Comparison of ENCODE assay signal across 9 cellular contexts in genomic region chr12:54251667-54252284, GRCh38. TPM values are rescaled to one million over a fixed set of nuclear protein-coding genes. Genes with fewer than 3 reads are reported as not detected.
DNase-seq lines count a peak whose midpoint lies in the region; ATAC-seq and TF ChIP-seq lines count a peak whose summit lies in the region.
"Had no signal": no experiment of that assay in that cellular context is flagged by ENCODE, and none has a peak within 500 bp of the region (broad histone marks: within the 10 kb centered on the region; RNA-seq: fewer than 3 reads in every experiment).

No MANE protein-coding gene starts in this region.

- no peak overlapping the region for H2BK20ac ChIP-seq in IMR-90 (ENCODE audit: low read depth, low read length)

- dilution Hi-C loops in IMR-90 (cut with HindIII; ENCODE audit: low sequenced_read_pairs, unreplicated experiment) = no loop called here

- ATAC-seq in IMR-90 (ENCODE audit: low read depth) = peak; percentile 69
- ATAC-seq in SK-N-SH treated with all-trans-retinoic acid at 6 μM for 48 hours = peak; percentile 82

- peaks cover 11% of the 10 kb centered on the region for H3K36me3 ChIP-seq in IMR-90 (ENCODE audit: control insufficient read depth, insufficient read depth, low read length)
- H3K36me3 ChIP-seq in fibroblast of lung (ENCODE audit: control insufficient read depth, insufficient read depth, low read length) = peaks cover 5% of the 10 kb centered on the region
- peaks cover 24% of the 10 kb centered on the region for H3K36me3 ChIP-seq in effector memory CD4-positive, alpha-beta T cell (ENCODE audit: control insufficient read depth, insufficient read depth, low read length)

- H3K4me1 ChIP-seq in IMR-90 (ENCODE audit: control insufficient read depth, insufficient read depth, low read length) = no peaks in the 10 kb centered on the region
- H3K4me1 ChIP-seq in fibroblast of lung (ENCODE audit: control insufficient read depth, extremely low read depth, insufficient read depth, low read length) = no peaks in the 10 kb centered on the region
- no peaks in the 10 kb centered on the region for H3K4me1 ChIP-seq in effector memory CD4-positive, alpha-beta T cell (ENCODE audit: control insufficient read depth, insufficient read depth, low read length, poor library complexity, severe bottlenecking)

- H4K20me1 ChIP-seq in IMR-90 (ENCODE audit: insufficient read depth, low read length) (no peaks in the 10 kb centered on the region), fibroblast of lung (ENCODE audit: control insufficient read depth, extremely low read depth, insufficient read depth, low read length) (no peaks in the 10 kb centered on the region)

- H3K9me3 ChIP-seq in IMR-90 (ENCODE audit: control insufficient read depth, insufficient read depth, low read length) = no peaks in the 10 kb centered on the region
- H3K9me3 ChIP-seq in fibroblast of lung (ENCODE audit: control insufficient read depth, insufficient read depth, low read depth, low read length) = no peaks in the 10 kb centered on the region
- no peaks in the 10 kb centered on the region for H3K9me3 ChIP-seq in effector memory CD4-positive, alpha-beta T cell (ENCODE audit: control insufficient read depth, low read length)

- no peaks in the 10 kb centered on the region for H3K27me3 Mint-ChIP-seq in progenitor cell of endocrine pancreas

- TF ChIP-seq CTCF in IMR-90 (conservative IDR thresholded peaks at IDR 0.05; ENCODE audit: low read depth, low read length) (peak; percentile 78), fibroblast of lung (conservative IDR thresholded peaks at IDR 0.05 in 1 of 2, IDR thresholded peaks at IDR 0.05 in 1 of 2; ENCODE audit: low read depth in 1 of 2, low read length in 2 of 2) (peak; percentile 72 to 73), progenitor cell of endocrine pancreas (IDR thresholded peaks at IDR 0.05; ENCODE audit: unreplicated experiment) (peak; percentile 74)

- in situ Hi-C loops in IMR-90 (cut with MboI; ENCODE audit: low sequenced_read_pairs) = no loop called here

- peaks cover 4% of the 10 kb centered on the region; the same call in 1 of the 2 replicates for H3K9me1 ChIP-seq in IMR-90 (ENCODE audit: insufficient read depth, low read length)

- H2AK5ac ChIP-seq in IMR-90 (ENCODE audit: low read depth, low read length) = no peak overlapping the region

- no peak overlapping the region for H3K4me3 ChIP-seq in IMR-90 (ENCODE audit: insufficient read depth, low read depth, low read length)
- no peak overlapping the region for H3K4me3 ChIP-seq in fibroblast of lung (replicated peaks in 1 of 4; ENCODE audit: control extremely low read depth in 1 of 4, insufficient read depth in 1 of 4, low read depth in 3 of 4, low read length in 4 of 4)
- no peak overlapping the region for H3K4me3 ChIP-seq in effector memory CD4-positive, alpha-beta T cell (ENCODE audit: insufficient read depth, low read depth, low read length, poor library complexity, severe bottlenecking)

- peaks cover 26 to 54% of the 10 kb centered on the region in 2 experiments for H3K79me1 ChIP-seq in IMR-90 (ENCODE audit: low read depth in 1 of 2, low read length in 2 of 2)

- H2AFZ ChIP-seq in IMR-90 (replicated peaks; ENCODE audit: low read length, poor library complexity) (no peak overlapping the region), fibroblast of lung (ENCODE audit: low read length) (no peak overlapping the region)

- WGBS in IMR-90 (ENCODE audit: extremely low coverage in 2 of 2, insufficient read length in 1 of 2), 2 experiments = no CpG with 5 or more reads among the region's 1 CpG

- H3K18ac ChIP-seq in IMR-90 (ENCODE audit: low read depth, low read length) = no peak overlapping the region

- peak overlapping the region; percentile 79 for H3K27ac Mint-ChIP-seq in progenitor cell of endocrine pancreas

- TF ChIP-seq RAD21 in IMR-90 (IDR thresholded peaks at IDR 0.05; ENCODE audit: low read length) = peak; percentile 73

- H3K4me3 Mint-ChIP-seq in progenitor cell of endocrine pancreas (ENCODE audit: low read depth) = no peak overlapping the region
- H3K4me3 Mint-ChIP-seq: activated T-cell treated with anti-CD3 and anti-CD28 coated beads, Interleukin-2, amount 50 U/mL, for 4 hours had no signal

- POLR2A ChIA-PET in IMR-90 (lab: Charles Lee; ENCODE audit: unreplicated experiment) = interaction anchor here (0.6 to 1.5 kb wide), 3 partner anchors 9 to 29 kb away, joined by 3 read pairs; partner anchors contain the start of genes CBX5 and HNRNPA1

- no peak overlapping the region for H3K14ac ChIP-seq in IMR-90 (replicated peaks; ENCODE audit: low read depth, low read length)

- DNase-seq in NCI-H510A treated with DMSO at 0.1 percent for 48 hours (lab: John Stamatoyannopoulos, UW) (peak; percentile 47), NCI-H510A (lab: John Stamatoyannopoulos, UW) (no peak), IMR-90 (peak; percentile 60), fibroblast of lung (ENCODE audit: low read depth in 2 of 2) (peak; percentile 35 to 64), progenitor cell of endocrine pancreas (ENCODE audit: low spot score, unreplicated experiment) (no peak), posterior vena cava (ENCODE audit: low spot score) (no peak)
- DNase-seq in effector memory CD4-positive, alpha-beta T cell = no peak
- DNase-seq: activated T-cell treated with anti-CD3 and anti-CD28 coated beads, Interleukin-2, amount 50 U/mL, for 4 hours had no signal

- no peaks in the 10 kb centered on the region for H3K9me3 Mint-ChIP-seq in progenitor cell of endocrine pancreas (ENCODE audit: low read depth)
- H3K9me3 Mint-ChIP-seq: activated T-cell treated with anti-CD3 and anti-CD28 coated beads, Interleukin-2, amount 50 U/mL, for 4 hours had no signal

- H2AK9ac ChIP-seq in IMR-90 (replicated peaks; ENCODE audit: low read depth, low read length, poor library complexity) = no peak overlapping the region

- H4K8ac ChIP-seq in IMR-90 (ENCODE audit: low read depth in 2 of 2, low read length in 2 of 2) = no peak overlapping the region

- H3K4me2 ChIP-seq in IMR-90 (ENCODE audit: low read depth, low read length) = no peak overlapping the region
- H3K4me2 ChIP-seq in fibroblast of lung (ENCODE audit: extremely low read depth, insufficient read depth, low read length) = no peak overlapping the region

- no peak for TF ChIP-seq POLR2A in IMR-90 (IDR thresholded peaks at IDR 0.05; ENCODE audit: low read depth, low read length)

- CTCF ChIA-PET in IMR-90 (lab: Yijun Ruan, JAX) = interaction anchor here (0.6 to 1.8 kb wide), 9 partner anchors 10 to 117 kb away, joined by 3 to 6 read pairs (median 5); partner anchors contain the start of gene HNRNPA1

- H2BK15ac ChIP-seq in IMR-90 (ENCODE audit: low read depth, low read length) = no peak overlapping the region

- intact Hi-C loops in IMR-90 (cut with micrococcal nuclease) = loop anchor here (1.0 to 5.0 kb wide), 2 partner anchors 36 to 108 kb away; no protein-coding TSS in a partner anchor
- intact Hi-C loops in posterior vena cava (cut with DNase I) = loop anchor here in 1 of 2 donors (10.0 kb wide), 1 partner anchor 113 kb away; the partner anchor contains the start of gene GPR84

- H4K5ac ChIP-seq in IMR-90 (ENCODE audit: low read depth, low read length) = no peak overlapping the region

- peaks cover 21% of the 10 kb centered on the region for H3K79me2 ChIP-seq in fibroblast of lung (ENCODE audit: control insufficient read depth, insufficient read depth, low read length)

- H2BK120ac ChIP-seq in IMR-90 (ENCODE audit: low read depth, low read length) = no peak overlapping the region

- no peaks in the 10 kb centered on the region for H3K27me3 ChIP-seq in IMR-90 (ENCODE audit: control insufficient read depth, insufficient read depth, low read length)
- H3K27me3 ChIP-seq in fibroblast of lung (ENCODE audit: control insufficient read depth, insufficient read depth, low read length) = no peaks in the 10 kb centered on the region
- no peaks in the 10 kb centered on the region for H3K27me3 ChIP-seq in effector memory CD4-positive, alpha-beta T cell (replicated peaks; ENCODE audit: control insufficient read depth, insufficient read depth, low read length, poor library complexity, severe bottlenecking)

- H2BK5ac ChIP-seq in IMR-90 (ENCODE audit: low read depth, low read length, poor library complexity, severe bottlenecking) = no peak overlapping the region

- H3K36me3 Mint-ChIP-seq in progenitor cell of endocrine pancreas (ENCODE audit: insufficient read depth) = peaks cover 29% of the 10 kb centered on the region

- no peaks in the 10 kb centered on the region for H3K4me1 Mint-ChIP-seq in progenitor cell of endocrine pancreas (ENCODE audit: low read depth)

- H3K9ac ChIP-seq in IMR-90 (ENCODE audit: low read depth, low read length) = no peak overlapping the region
- H3K9ac ChIP-seq in fibroblast of lung (ENCODE audit: insufficient read depth, low read length) = no peak overlapping the region

- H3K56ac ChIP-seq in IMR-90 (ENCODE audit: extremely low read depth, insufficient read depth, low read length) = no peak overlapping the region

- H4K91ac ChIP-seq in IMR-90 (ENCODE audit: insufficient read depth, low read depth, low read length) = no peak overlapping the region

- no peak overlapping the region for H3K4ac ChIP-seq in IMR-90 (ENCODE audit: low read depth, low read length)

- no peak overlapping the region for H3K27ac ChIP-seq in IMR-90 (ENCODE audit: insufficient read depth, low read length)
- no peak overlapping the region for H3K27ac ChIP-seq in fibroblast of lung (ENCODE audit: insufficient read depth, low read length)
- no peak overlapping the region for H3K27ac ChIP-seq in effector memory CD4-positive, alpha-beta T cell (ENCODE audit: insufficient read depth, low read length, poor library complexity, severe bottlenecking)

- BruUV-seq in IMR-90 (replicated peaks; lab: Mats Ljungman, UMichigan) = no TSS peak

- H3K23ac ChIP-seq in IMR-90 (ENCODE audit: low read depth, low read length) = no peak overlapping the region

RNA-seq across cellular contexts. Expression of gene CBX5, which starts 28.1 kb away (rescaled TPM):
- 40.9 and 66.9 TPM in 2 replicates for total RNA-seq in IMR-90 (2012; rRNA removed)
- polyA plus RNA-seq in IMR-90 (2012; rRNA removed) = 15.3 and 18.0 TPM in 2 replicates
- 3.8 and 5.5 TPM in 2 replicates for polyA plus RNA-seq in IMR-90 (2012; cell fraction: cytosol; rRNA removed)
- 2.4 and 10.2 TPM in 2 replicates for polyA plus RNA-seq in IMR-90 (2012; cell fraction: nucleus; rRNA removed; ENCODE audit: low replicate concordance)
- total RNA-seq in fibroblast of lung = 20.5 and 27.7 TPM in 2 replicates
- polyA plus RNA-seq in fibroblast of lung = 64.0 and 71.1 TPM in 2 replicates
- polyA plus RNA-seq in fibroblast of lung (2012) = 31.4 and 34.1 TPM in 2 replicates
- polyA minus RNA-seq in fibroblast of lung (ENCODE audit: low replicate concordance) = 50.3 and 60.6 TPM in 2 replicates
- 261 and 271 TPM in 2 replicates for total RNA-seq in progenitor cell of endocrine pancreas
- total RNA-seq in posterior vena cava = 10 to 100 TPM; 46.2 to 56.2 TPM

RNA-seq across cellular contexts. Expression of gene HNRNPA1, which starts 28.8 kb away (rescaled TPM):
- total RNA-seq in IMR-90 (2012; rRNA removed) (1,291 and 1,409 TPM in 2 replicates), fibroblast of lung (305 and 311 TPM in 2 replicates), progenitor cell of endocrine pancreas (2,514 and 2,551 TPM in 2 replicates), posterior vena cava (100 to 1,000 TPM; 503 to 615 TPM)
- polyA plus RNA-seq in IMR-90 (2012; rRNA removed) (631 and 747 TPM in 2 replicates), fibroblast of lung (1,057 and 1,326 TPM in 2 replicates)
- polyA plus RNA-seq in IMR-90 (2012; cell fraction: cytosol; rRNA removed) = 536 and 830 TPM in 2 replicates
- 116 and 626 TPM in 2 replicates for polyA plus RNA-seq in IMR-90 (2012; cell fraction: nucleus; rRNA removed; ENCODE audit: low replicate concordance)
- polyA plus RNA-seq in fibroblast of lung (2012) = 1,195 and 1,479 TPM in 2 replicates
- 197 and 204 TPM in 2 replicates for polyA minus RNA-seq in fibroblast of lung (ENCODE audit: low replicate concordance)

RNA-seq across cellular contexts. Expression of gene NFE2, which starts 49.0 kb away (rescaled TPM):
- total RNA-seq in IMR-90 (2012; rRNA removed) = 0.18 and 0.28 TPM in 2 replicates
- polyA plus RNA-seq in IMR-90 (2012; rRNA removed) = 0.17 and 0.32 TPM in 2 replicates
- polyA plus RNA-seq in IMR-90 (2012; cell fraction: cytosol; rRNA removed) = 0.39 and 0.62 TPM in 2 replicates
- 0.17 and 0.46 TPM in 2 replicates for polyA plus RNA-seq in IMR-90 (2012; cell fraction: nucleus; rRNA removed; ENCODE audit: low replicate concordance)
- under 0.01 and 0.17 TPM in 2 replicates for total RNA-seq in fibroblast of lung
- 0.07 and 0.34 TPM in 2 replicates for polyA plus RNA-seq in fibroblast of lung
- 0.42 TPM in 1 of 2 replicates, not detected in the other for polyA plus RNA-seq in fibroblast of lung (2012)
- polyA minus RNA-seq in fibroblast of lung (ENCODE audit: low replicate concordance) = not detected in 2 replicates
- 17.2 and 17.9 TPM in 2 replicates for total RNA-seq in progenitor cell of endocrine pancreas
- 1 to 10 TPM; 1.6 to 3.5 TPM for total RNA-seq in posterior vena cava

Comparison
In these comparisons a context has a peak if more than half of its experiments do, and no peak if none do; other contexts are left out.
1. DNase-seq: peak in NCI-H510A treated with DMSO at 0.1 percent for 48 hours (single experiment), IMR-90 (single experiment) and fibroblast of lung (2 of 2); none in NCI-H510A (single experiment), progenitor cell of endocrine pancreas (single experiment), posterior vena cava (single experiment) and effector memory CD4-positive, alpha-beta T cell (0 of 3).
2. Peak in every context shown above with its lines, with median percentiles within 50 percentile points of each other: CTCF ChIP-seq.